ENCODE assay signal across 1 cellular context in the genomic region with DNA sequence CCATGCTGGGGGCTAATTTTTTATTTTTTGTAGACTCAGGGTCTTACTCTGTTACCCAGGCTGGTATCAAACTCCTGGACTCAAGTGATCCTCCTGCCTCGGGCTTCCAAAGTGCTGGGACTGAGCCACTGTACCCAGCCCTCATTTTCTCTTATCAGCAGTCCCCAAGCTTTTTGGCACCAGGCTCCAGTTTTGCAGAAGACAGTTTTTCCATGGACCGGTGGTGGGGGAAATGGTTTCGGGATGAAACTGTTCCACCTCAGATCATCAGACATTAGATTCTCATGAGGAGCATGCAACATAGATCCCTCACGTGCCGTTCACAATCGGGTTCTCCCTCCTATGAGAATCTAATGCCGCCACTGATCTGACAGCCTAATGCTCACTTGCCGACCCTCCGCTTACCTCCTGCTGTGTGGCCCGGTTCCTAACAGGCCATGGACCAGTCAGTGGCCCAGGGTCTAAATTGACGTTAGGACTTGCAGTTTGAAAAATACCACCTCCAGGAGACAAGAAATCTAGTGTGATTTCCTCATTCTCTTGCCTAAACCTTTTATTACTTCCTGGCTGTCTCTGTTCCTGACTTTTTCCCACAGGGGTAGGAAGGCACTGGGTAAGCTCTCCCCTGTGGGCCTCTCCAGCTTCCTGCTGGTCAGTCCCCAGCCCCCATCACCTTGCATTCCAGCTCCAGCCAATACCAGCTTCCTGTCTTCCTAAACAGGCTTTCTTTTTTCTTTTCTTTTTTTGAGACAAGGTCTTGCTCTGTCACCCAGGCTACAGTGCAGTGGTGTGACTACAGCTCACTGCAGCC.
TF ChIP-seq lines count a peak whose summit lies in the region.

No MANE protein-coding gene starts in this region.

TF ChIP-seq in H1, 55 proteins besides CTCF, POLR2A, EP300 and RAD21:
- TF ChIP-seq TEAD4 (IDR thresholded peaks at IDR 0.05; ENCODE audit: low read depth, low read length) (peak; percentile 25; the same call in 1 of the 2 replicates), KDM1A (IDR thresholded peaks at IDR 0.05; ENCODE audit: borderline replicate concordance, low read length) (no peak)
